Comparison of ENCODE assay signal across 15 cellular contexts in the genomic region with DNA sequence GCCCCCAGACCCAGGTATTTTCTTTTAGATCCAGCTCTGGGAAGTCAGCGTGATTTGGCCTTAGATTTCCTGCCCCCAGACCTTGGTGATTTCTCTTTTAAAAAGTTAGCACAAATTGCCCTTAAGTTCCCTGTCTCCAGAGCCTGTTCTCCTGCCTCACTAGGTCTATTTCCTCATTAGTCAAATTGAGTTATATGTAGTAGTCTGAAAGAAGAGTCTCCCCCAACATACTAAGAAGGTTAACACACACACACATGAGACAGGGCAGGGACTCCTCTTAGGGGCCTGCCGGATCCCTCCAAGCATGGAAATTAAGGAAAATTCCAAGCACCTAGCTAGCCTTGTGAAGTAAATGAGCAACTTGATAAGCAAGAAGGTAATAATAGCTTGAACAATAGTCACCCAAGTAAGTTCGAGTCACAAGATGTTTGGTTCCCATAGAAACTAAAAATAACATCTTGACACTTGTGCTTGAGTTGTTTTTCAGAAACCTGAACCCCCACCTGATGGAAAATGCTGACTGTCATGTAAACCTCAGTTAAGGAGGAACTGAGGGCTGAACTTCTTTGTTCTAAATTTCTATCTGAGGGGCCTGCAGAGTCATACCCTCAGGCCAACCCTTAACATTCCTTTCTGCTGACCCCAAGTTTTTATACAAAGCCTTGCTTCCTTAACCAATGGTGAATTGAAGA. TPM values are rescaled to one million over a fixed set of nuclear protein-coding genes. Genes with fewer than 3 reads are reported as not detected.
DNase-seq lines count a peak whose midpoint lies in the region; ATAC-seq, FAIRE-seq and TF ChIP-seq lines count a peak whose summit lies in the region.
"Had no signal": no experiment of that assay in that cellular context is flagged by ENCODE, and none has a peak within 500 bp of the region (broad histone marks: within the 10 kb centered on the region; RNA-seq: fewer than 3 reads in every experiment).

No MANE protein-coding gene starts in this region.

- POLR2A ChIA-PET in GM12878 (lab: Charles Lee) = no interaction called here

- no peak for TF ChIP-seq EP300 in GM12878 (IDR thresholded peaks at IDR 0.05; ENCODE audit: borderline replicate concordance in 1 of 2, control insufficient read depth in 1 of 2, low read depth in 2 of 2, low read length in 2 of 2)

- no peak overlapping the region for H3K9ac ChIP-seq in MM.1S (ENCODE audit: low read length)
- H3K9ac ChIP-seq in GM12878 (ENCODE audit: control insufficient read depth, insufficient read depth, low read length) = no peak overlapping the region

- FAIRE-seq in GM12878 (lab: Jason Lieb, UNC) = no peak
- FAIRE-seq: D721Med, H1, HTR-8/SVneo had no signal

- RAD21 ChIA-PET in GM12878 (lab: Charles Lee; ENCODE audit: unreplicated experiment) = no interaction called here

- CTCF ChIA-PET in GM12878 (lab: Yijun Ruan, JAX) = no interaction called here

- no peak for TF ChIP-seq RAD21 in GM12878 (IDR thresholded peaks at IDR 0.05; ENCODE audit: insufficient read depth, low read depth, low read length)

- no peaks in the 10 kb centered on the region for H3K27me3 Mint-ChIP-seq in nephron (ENCODE audit: low read depth)

- no peak overlapping the region for H3K4me3 ChIP-seq in MM.1S (ENCODE audit: low read length)
- H3K4me3 ChIP-seq in GM12878 = no peak overlapping the region
- H3K4me3 ChIP-seq in prostate gland = no peak overlapping the region
- H3K4me3 ChIP-seq: SK-N-MC, thoracic aorta had no signal

- peaks cover 66% of the 10 kb centered on the region for H3K36me3 Mint-ChIP-seq in nephron (ENCODE audit: low read depth)

- no peaks in the 10 kb centered on the region for H4K20me1 ChIP-seq in MM.1S (ENCODE audit: insufficient read depth, low read length)
- H4K20me1 ChIP-seq in GM12878 (ENCODE audit: control insufficient read depth, insufficient read depth) = no peaks in the 10 kb centered on the region

- peak overlapping the region; percentile 67 for H3K27ac ChIP-seq in MM.1S (ENCODE audit: low read length)
- H3K27ac ChIP-seq in GM12878 (ENCODE audit: control insufficient read depth, insufficient read depth) = no peak overlapping the region
- H3K27ac ChIP-seq in prostate gland = no peak overlapping the region
- H3K27ac ChIP-seq: SK-N-MC, thoracic aorta, WERI-Rb-1 had no signal

- H3K4me3 Mint-ChIP-seq in nephron = no peak overlapping the region

- intact Hi-C loops in GM12878 (cut with micrococcal nuclease; ENCODE audit: unreplicated experiment) (no loop called here), prostate gland (cut with DNase I) (no loop called here)

- peak overlapping the region; percentile 1 to 33 (median 3) for H3K27ac Mint-ChIP-seq in nephron

- in situ Hi-C loops in GM12878 (cut with MboI) = no loop called here
- in situ Hi-C loops in GM13977 (cut with MboI; ENCODE audit: low pct_unique_long_range_greater_than_20kb, low sequenced_read_pairs, unreplicated experiment) = no loop called here

- peaks cover 16% of the 10 kb centered on the region for H3K9me3 Mint-ChIP-seq in nephron

- TF ChIP-seq POLR2A in GM12878 (IDR thresholded peaks at IDR 0.05; ENCODE audit: low read depth, low read length) (no peak), prostate gland (IDR thresholded peaks at IDR 0.05) (no peak)

- H3K27me3 ChIP-seq in MM.1S (replicated peaks; ENCODE audit: insufficient read depth, low read length) = no peaks in the 10 kb centered on the region
- no peaks in the 10 kb centered on the region for H3K27me3 ChIP-seq in GM12878 (replicated peaks in 1 of 2; ENCODE audit: control insufficient read depth in 2 of 2, insufficient read depth in 2 of 2, low read length in 1 of 2)
- H3K27me3 ChIP-seq in prostate gland (replicated peaks; ENCODE audit: insufficient read depth) = no peaks in the 10 kb centered on the region

- H3K4me1 Mint-ChIP-seq in nephron = peaks cover 8% of the 10 kb centered on the region

- H3K9me2 ChIP-seq in MM.1S (replicated peaks; ENCODE audit: insufficient read depth, low read length) = no peaks in the 10 kb centered on the region

- no peaks in the 10 kb centered on the region; the same call in 1 of the 2 replicates for H3F3A ChIP-seq in MM.1S (ENCODE audit: insufficient read depth, low read length)

- WGBS in GM12878 (ENCODE audit: insufficient coverage, insufficient replicate concordance, low lambda C conversion rate, missing lambda C conversion rate) = 98% methylated on average over 3 of the region's 3 CpGs
- 81% methylated on average over 3 of the region's 3 CpGs for WGBS in prostate gland

- DNase-seq in ELF-1 (ENCODE audit: low read depth, low spot score) (peak; percentile 62), MM.1S (peak; percentile 60), GM12878 (ENCODE audit: low read depth, low spot score) (no peak), GM13977 (ENCODE audit: low spot score) (no peak), prostate gland (ENCODE audit: low spot score) (no peak), NCI-H2196 treated with DMSO at 0.1 percent for 48 hours (lab: John Stamatoyannopoulos, UW; ENCODE audit: unreplicated experiment) (no peak)
- DNase-seq: NCI-H1930; NK-92 treated with Interleukin-12 subunit alpha and Interleukin-12 subunit beta, amount 100 ng/mL, for 24 hours; WERI-Rb-1 had no signal

- H3K4me1 ChIP-seq in MM.1S (ENCODE audit: low read length) (peaks cover 33% of the 10 kb centered on the region), GM12878 (ENCODE audit: control insufficient read depth, insufficient read depth, low read length) (no peaks in the 10 kb centered on the region), prostate gland (replicated peaks) (no peaks in the 10 kb centered on the region)

- H2AFZ ChIP-seq in MM.1S (ENCODE audit: low read length) = no peak overlapping the region
- no peak overlapping the region for H2AFZ ChIP-seq in GM12878 (ENCODE audit: control insufficient read depth, low read depth, low read length)

- ATAC-seq in GM12878 = no peak; the same call in 2 of the 3 replicates

- TF ChIP-seq CTCF in MM.1S (IDR thresholded peaks at IDR 0.05; ENCODE audit: low read length) (no peak), GM12878 (IDR thresholded peaks at IDR 0.05 in 2 of 3, conservative IDR thresholded peaks at IDR 0.05 in 1 of 3; ENCODE audit: control insufficient read depth in 2 of 3, extremely low read depth in 1 of 3, insufficient read depth in 1 of 3, low read depth in 3 of 3, low read length in 3 of 3) (no peak), nephron (IDR thresholded peaks at IDR 0.05; ENCODE audit: unreplicated experiment in 3 of 3) (no peak), GM13977 (IDR thresholded peaks at IDR 0.05; ENCODE audit: extremely low read depth, insufficient read depth, missing control alignments) (no peak), prostate gland (IDR thresholded peaks at IDR 0.05) (no peak)

- peak overlapping the region; percentile 17; the same call in 1 of the 2 replicates for H3K4me2 ChIP-seq in MM.1S (ENCODE audit: low read depth, low read length)
- no peak overlapping the region for H3K4me2 ChIP-seq in GM12878 (ENCODE audit: control insufficient read depth, insufficient read depth)

- H3K79me2 ChIP-seq in MM.1S (ENCODE audit: low read length) = no peaks in the 10 kb centered on the region
- no peaks in the 10 kb centered on the region for H3K79me2 ChIP-seq in GM12878 (ENCODE audit: control insufficient read depth, insufficient read depth, low read length)

- H3K9me3 ChIP-seq in MM.1S (replicated peaks; ENCODE audit: insufficient read depth, low read length) = no peaks in the 10 kb centered on the region
- H3K9me3 ChIP-seq in GM12878 (replicated peaks; ENCODE audit: control insufficient read depth, insufficient read depth, low read length) = no peaks in the 10 kb centered on the region
- H3K9me3 ChIP-seq in prostate gland = no peaks in the 10 kb centered on the region
- H3K9me3 ChIP-seq: thoracic aorta had no signal

- SMC1A ChIA-PET in GM12878 (lab: Charles Lee; ENCODE audit: uncharacterized antibody, unreplicated experiment) = no interaction called here

- TSS peak; percentile 14 for BruUV-seq in GM12878 (replicated peaks; lab: Mats Ljungman, UMichigan)

- 0 out of 2 replicates have a peak, but pooled peaks cover 3% of the 10 kb centered on the region for H3K36me3 ChIP-seq in MM.1S (replicated peaks; ENCODE audit: insufficient read depth, low read length)
- H3K36me3 ChIP-seq in GM12878 (ENCODE audit: control insufficient read depth in 2 of 2, insufficient read depth in 2 of 2, low read length in 1 of 2) = peaks cover 0 to 8% of the 10 kb centered on the region in 2 experiments; a peak in 2 of 4 replicates
- no peaks in the 10 kb centered on the region for H3K36me3 ChIP-seq in prostate gland
- H3K36me3 ChIP-seq: thoracic aorta had no signal

TF ChIP-seq in GM12878, 131 proteins besides CTCF, POLR2A, EP300 and RAD21 (continues in another document):
- TF ChIP-seq CBX3 (IDR thresholded peaks at IDR 0.05; ENCODE audit: borderline replicate concordance, low read depth) = no peak
- no peak for TF ChIP-seq ZBED1 (IDR thresholded peaks at IDR 0.05; ENCODE audit: borderline replicate concordance)
- no peak for TF ChIP-seq SMC3 (IDR thresholded peaks at IDR 0.05; ENCODE audit: borderline replicate concordance, low read length)

RNA-seq across cellular contexts. Expression of gene CAND1, which starts 51.6 kb away (rescaled TPM):
- 322 and 341 TPM in 2 replicates for total RNA-seq in GM12878 (2013; cell fraction: nucleolus; rRNA removed)
- total RNA-seq in GM12878 (2014; rRNA removed) = 86.9 and 101 TPM in 2 replicates
- total RNA-seq in GM12878 (2014; rRNA removed; fragmentation: Illumina TruSeq; extraction: Trizol) = 103 and 105 TPM in 2 replicates
- total RNA-seq in GM12878 (2021) = 186 and 203 TPM in 2 replicates
- polyA plus RNA-seq in GM12878 (2011; ENCODE audit: low read depth) = 29.9 TPM
- polyA plus RNA-seq in GM12878 (2011; rRNA removed) = 165 and 227 TPM in 2 replicates
- 38.9 and 49.3 TPM in 2 replicates for polyA plus RNA-seq in GM12878 (2011; cell fraction: cytosol; rRNA removed)
- polyA plus RNA-seq in GM12878 (2011; cell fraction: nucleus; rRNA removed) = 75.6 and 84.0 TPM in 2 replicates
- polyA plus RNA-seq in GM12878 (2012) = 52.1 and 71.4 TPM in 2 replicates
- 78.1 and 98.5 TPM in 2 replicates for polyA plus RNA-seq in GM12878 (2014; fragmentation: Illumina TruSeq; extraction: Trizol)
- polyA plus RNA-seq in GM12878 (2014; fragmentation: Nextera tagmentation; extraction: Ambion mirVana) = 10 to 100 TPM; 34.5 to 44.0 TPM
- 60.1 and 71.3 TPM in 2 replicates for polyA plus RNA-seq in GM12878 (2014; rRNA removed)
- 100 to 1,000 TPM; 210 to 213 TPM for polyA plus RNA-seq in GM12878 (2016; fragmentation: Nextera tagmentation; extraction: Ambion mirVana)
- polyA minus RNA-seq in GM12878 (2011; rRNA and poly(A)+ RNA removed) = 97.3 and 160 TPM in 2 replicates
- polyA minus RNA-seq in GM12878 (2011; cell fraction: cytosol; rRNA and poly(A)+ RNA removed) = 38.9 and 54.2 TPM in 2 replicates
- 69.6 and 92.5 TPM in 2 replicates for polyA minus RNA-seq in GM12878 (2011; cell fraction: nucleus; rRNA and poly(A)+ RNA removed)
- 100 to 1,000 TPM in 1 of 2 donors, 10 to 100 TPM in 1; 65.1 to 118 TPM for total RNA-seq in prostate gland

Comparison
In these comparisons a context has a peak if more than half of its experiments do, and no peak if none do; other contexts are left out.
1. DNase-seq: peak in ELF-1 (single experiment) and MM.1S (single experiment); none in GM12878 (single experiment), GM13977 (single experiment), prostate gland (single experiment) and NCI-H2196 treated with DMSO at 0.1 percent for 48 hours (single experiment).